ENCODE assay signal across 16 cellular contexts in genomic region chr4:10605746-10606482, GRCh38.
DNase-seq lines count a peak whose midpoint lies in the region; ATAC-seq and TF ChIP-seq lines count a peak whose summit lies in the region.
"Had no signal": no experiment of that assay in that cellular context is flagged by ENCODE, and none has a peak within 500 bp of the region (broad histone marks: within the 10 kb centered on the region; RNA-seq: fewer than 3 reads in every experiment).

No MANE protein-coding gene starts in this region.

- TF ChIP-seq EP300 in upper lobe of left lung (IDR thresholded peaks at IDR 0.05), result no peak

- H3K4me1 ChIP-seq in upper lobe of left lung (no peaks in the 10 kb centered on the region), heart right ventricle (no peaks in the 10 kb centered on the region)

- H3K9me3 ChIP-seq in MG63, result no peaks in the 10 kb centered on the region
- H3K9me3 ChIP-seq in upper lobe of left lung, result no peaks in the 10 kb centered on the region
- H3K9me3 ChIP-seq in heart right ventricle, result no peaks in the 10 kb centered on the region

- TF ChIP-seq POLR2A in upper lobe of left lung (IDR thresholded peaks at IDR 0.05), result no peak

- intact Hi-C loops in heart right ventricle (cut with DNase I), result loop anchor here in 1 of 10 donors (10.0 kb wide), 1 partner anchor 819 kb away; the partner anchor contains the start of gene HS3ST1

- H3K36me3 ChIP-seq in MG63, result no peaks in the 10 kb centered on the region
- no peaks in the 10 kb centered on the region for H3K36me3 ChIP-seq in kidney epithelial cell (ENCODE audit: control insufficient read depth, insufficient read depth, low read length)
- H3K36me3 ChIP-seq in upper lobe of left lung, result no peaks in the 10 kb centered on the region
- H3K36me3 ChIP-seq in heart right ventricle, result no peaks in the 10 kb centered on the region

- WGBS in upper lobe of left lung, 2 donors, result 88 to 89% methylated on average over 5 of the region's 5 CpGs
- 76 to 81% methylated on average over 5 of the region's 5 CpGs for WGBS in heart right ventricle, 2 donors

- H3K4me3 ChIP-seq in AG10803 (ENCODE audit: low read length) (no peak overlapping the region), MG63 (no peak overlapping the region), choroid plexus epithelial cell (ENCODE audit: low read depth, low read length) (no peak overlapping the region), kidney epithelial cell (ENCODE audit: low read depth, low read length) (no peak overlapping the region), coronary artery (no peak overlapping the region), upper lobe of left lung (no peak overlapping the region), heart right ventricle (no peak overlapping the region)

- DNase-seq in AG10803 (ENCODE audit: low read depth) (peak; percentile 38), MG63 (peak; percentile 75), choroid plexus epithelial cell (ENCODE audit: low read depth) (peak; percentile 70), kidney epithelial cell (ENCODE audit: low read depth) (peak; percentile 56), coronary artery (ENCODE audit: low spot score) (no peak), upper lobe of left lung (no peak), heart right ventricle (no peak)
- DNase-seq: activated CD4-positive, alpha-beta T cell treated with anti-CD3 and anti-CD28 coated beads, Interleukin-2, amount 10 ng/mL, durations not matched to agents 7 days and 5 days; activated naive CD4-positive, alpha-beta T cell treated with anti-CD3 and anti-CD28 coated beads for 36 hours; CD8-positive, alpha-beta T cell; effector CD8-positive, alpha-beta T cell; Karpas-422; NCI-H146; NCI-H345; nephron progenitor cell had no signal

- ATAC-seq in upper lobe of left lung (ENCODE audit: low FRiP score in 2 of 2) (no peak), GM18867 (IDR thresholded peaks at IDR 0.05; ENCODE audit: unreplicated experiment) (no peak), heart right ventricle (no peak)
- ATAC-seq: CD8-positive, alpha-beta T cell had no signal

- TF ChIP-seq CTCF in AG10803 (conservative IDR thresholded peaks at IDR 0.05; ENCODE audit: low read length), result no peak
- TF ChIP-seq CTCF in choroid plexus epithelial cell (conservative IDR thresholded peaks at IDR 0.05; ENCODE audit: low read depth, low read length), result no peak
- TF ChIP-seq CTCF in kidney epithelial cell (IDR thresholded peaks at IDR 0.05; ENCODE audit: insufficient read depth, low read length, poor library complexity, severe bottlenecking), result no peak
- no peak for TF ChIP-seq CTCF in coronary artery (IDR thresholded peaks at IDR 0.05)
- TF ChIP-seq CTCF in upper lobe of left lung (IDR thresholded peaks at IDR 0.05), result no peak
- no peak for TF ChIP-seq CTCF in heart right ventricle (IDR thresholded peaks at IDR 0.05)

- no peak overlapping the region for H3K27ac ChIP-seq in coronary artery
- H3K27ac ChIP-seq in upper lobe of left lung, result no peak overlapping the region
- H3K27ac ChIP-seq in heart right ventricle, result no peak overlapping the region

- no peaks in the 10 kb centered on the region for H3K27me3 ChIP-seq in MG63
- H3K27me3 ChIP-seq in kidney epithelial cell (ENCODE audit: control insufficient read depth, insufficient read depth, low read length), result no peaks in the 10 kb centered on the region
- no peaks in the 10 kb centered on the region for H3K27me3 ChIP-seq in upper lobe of left lung
- no peaks in the 10 kb centered on the region for H3K27me3 ChIP-seq in heart right ventricle

Comparison
In these comparisons a context has a peak if more than half of its experiments do, and no peak if none do; other contexts are left out.
1. DNase-seq: peak in AG10803 (single experiment), MG63 (single experiment), choroid plexus epithelial cell (single experiment) and kidney epithelial cell (single experiment); none in coronary artery (single experiment), upper lobe of left lung (0 of 2) and heart right ventricle (0 of 2).